ENCODE assay signal across 12 cellular contexts in genomic region chr10:96645191-96645721, GRCh38. TPM values are rescaled to one million over a fixed set of nuclear protein-coding genes. Genes with fewer than 3 reads are reported as not detected.
DNase-seq lines count a peak whose midpoint lies in the region; ATAC-seq and TF ChIP-seq lines count a peak whose summit lies in the region.
"Had no signal": no experiment of that assay in that cellular context is flagged by ENCODE, and none has a peak within 500 bp of the region (broad histone marks: within the 10 kb centered on the region; RNA-seq: fewer than 3 reads in every experiment).

No MANE protein-coding gene starts in this region.

- H3K27ac ChIP-seq in right atrium auricular region, result no peak overlapping the region
- H3K27ac ChIP-seq: testis had no signal

- ATAC-seq in GM19043 (IDR thresholded peaks at IDR 0.05; ENCODE audit: low read depth, unreplicated experiment) (peak; percentile 60), GM19023 (IDR thresholded peaks at IDR 0.05; ENCODE audit: unreplicated experiment) (no peak), GM18520 (IDR thresholded peaks at IDR 0.05; ENCODE audit: unreplicated experiment) (no peak)
- no peak for ATAC-seq in stimulated activated effector memory CD8-positive, alpha-beta T cell treated with anti-CD3 and anti-CD28 coated beads, Interleukin-12 subunit alpha, Interleukin-12 subunit beta, amount 100 ng/mL, for 72 hours

- DNase-seq in Kasumi-1 (lab: John Stamatoyannopoulos, UW), result peak; percentile 22 to 32
- DNase-seq in right atrium auricular region (ENCODE audit: low spot score), result peak; percentile 61
- no peak for DNase-seq in stimulated activated effector memory CD8-positive, alpha-beta T cell treated with anti-CD3 and anti-CD28 coated beads, Interleukin-12 subunit alpha, Interleukin-12 subunit beta, amount 100 ng/mL, for 72 hours (ENCODE audit: low spot score in 2 of 2)
- DNase-seq in NCI-H1436 treated with DMSO at 0.1 percent for 48 hours (lab: John Stamatoyannopoulos, UW), result no peak
- DNase-seq in SK-N-DZ (ENCODE audit: low spot score), result no peak
- DNase-seq: MG63; stimulated activated CD4-positive, alpha-beta T cell treated with anti-CD3 and anti-CD28 coated beads, Interleukin-2, amount 100 ng/mL, for 48 hours; T-helper 1 cell; testis had no signal

- H3K4me3 Mint-ChIP-seq in stimulated activated effector memory CD8-positive, alpha-beta T cell treated with anti-CD3 and anti-CD28 coated beads, Interleukin-12 subunit alpha, Interleukin-12 subunit beta, amount 100 ng/mL, for 72 hours, result no peak overlapping the region

- H3K4me1 Mint-ChIP-seq in stimulated activated effector memory CD8-positive, alpha-beta T cell treated with anti-CD3 and anti-CD28 coated beads, Interleukin-12 subunit alpha, Interleukin-12 subunit beta, amount 100 ng/mL, for 72 hours, result peaks cover 38% of the 10 kb centered on the region

- H3K4me3 ChIP-seq in right atrium auricular region, result no peak overlapping the region
- H3K4me3 ChIP-seq: MG63, testis had no signal

- no peaks in the 10 kb centered on the region for H3K9me3 Mint-ChIP-seq in stimulated activated effector memory CD8-positive, alpha-beta T cell treated with anti-CD3 and anti-CD28 coated beads, Interleukin-12 subunit alpha, Interleukin-12 subunit beta, amount 100 ng/mL, for 72 hours

- H3K4me1 ChIP-seq in right atrium auricular region, result no peaks in the 10 kb centered on the region
- H3K4me1 ChIP-seq: testis had no signal

- H3K9me3 ChIP-seq in right atrium auricular region, result no peaks in the 10 kb centered on the region
- H3K9me3 ChIP-seq: MG63, testis had no signal

- no peak for TF ChIP-seq CTCF in right atrium auricular region (IDR thresholded peaks at IDR 0.05)

- H3K36me3 ChIP-seq in right atrium auricular region, result no peaks in the 10 kb centered on the region
- H3K36me3 ChIP-seq: MG63 had no signal

- no peaks in the 10 kb centered on the region for H3K27me3 ChIP-seq in right atrium auricular region
- H3K27me3 ChIP-seq: MG63, testis had no signal

- H3K27ac Mint-ChIP-seq in stimulated activated effector memory CD8-positive, alpha-beta T cell treated with anti-CD3 and anti-CD28 coated beads, Interleukin-12 subunit alpha, Interleukin-12 subunit beta, amount 100 ng/mL, for 72 hours, result peak overlapping the region; percentile 23

- H3K36me3 Mint-ChIP-seq in stimulated activated effector memory CD8-positive, alpha-beta T cell treated with anti-CD3 and anti-CD28 coated beads, Interleukin-12 subunit alpha, Interleukin-12 subunit beta, amount 100 ng/mL, for 72 hours, result peaks cover 59% of the 10 kb centered on the region

RNA-seq across cellular contexts. Expression of gene TM9SF3, which starts 58.4 kb away (rescaled TPM):
- total RNA-seq in right atrium auricular region, result 10 to 100 TPM; 46.0 to 46.7 TPM
- polyA plus RNA-seq in SK-N-DZ (2014; cell fraction: cytosol; rRNA removed), result 43.0 and 72.2 TPM in 2 replicates
- 30.0 and 39.1 TPM in 2 replicates for polyA plus RNA-seq in SK-N-DZ (2014; cell fraction: nucleus; rRNA removed)

Comparison
In these comparisons a context has a peak if more than half of its experiments do, and no peak if none do; other contexts are left out.
1. DNase-seq: peak in Kasumi-1 (2 of 2) and right atrium auricular region (single experiment); none in stimulated activated effector memory CD8-positive, alpha-beta T cell treated with anti-CD3 and anti-CD28 coated beads, Interleukin-12 subunit alpha, Interleukin-12 subunit beta, amount 100 ng/mL, for 72 hours (0 of 2), NCI-H1436 treated with DMSO at 0.1 percent for 48 hours (single experiment) and SK-N-DZ (single experiment).